ENCODE assay signal across 19 cellular contexts in genomic region chr2:226362991-226363390, GRCh38.
A peak's percentile ranks its signal among the peaks of the same experiment; 100 is the strongest.
DNase-seq lines count a peak whose midpoint lies in the region; ATAC-seq and TF ChIP-seq lines count a peak whose summit lies in the region.
"Had no signal": no experiment of that assay in that cellular context is flagged by ENCODE, and none has a peak within 500 bp of the region (broad histone marks: within the 10 kb centered on the region; RNA-seq: fewer than 3 reads in every experiment).

No MANE protein-coding gene starts in this region.

- DNase-seq in H4 (ENCODE audit: low spot score) (peak; percentile 68), T1000 (lab: John Stamatoyannopoulos, UW) (peak; percentile 8), fibroblast of lung (ENCODE audit: low read depth in 2 of 2) (peak; percentile 67 to 77), retinal pigment epithelial cell (ENCODE audit: low read depth) (peak; percentile 64), lower lobe of right lung (no peak)
- DNase-seq in activated effector memory CD4-positive, alpha-beta T cell treated with anti-CD3 and anti-CD28 coated beads, Interleukin-2, amount 50 U/mL, for 16 hours, result no peak
- DNase-seq: activated effector memory CD4-positive, alpha-beta T cell treated with Interleukin-2 at 50 U/mL for 16 hours; aorta; gastrocnemius medialis; mesendoderm; NCI-H187; NCI-H510A; right lobe of liver; stimulated activated CD4-positive, alpha-beta T cell treated with anti-CD3 and anti-CD28 coated beads, Interleukin-4, amount 100 ng/mL, for 1 hour; stimulated activated CD8-positive, alpha-beta memory T cell treated with anti-CD3 and anti-CD28 coated beads, Interleukin-4, amount 100 ng/mL, for 48 hours; SW 1271 had no signal

- TF ChIP-seq CTCF in fibroblast of lung (conservative IDR thresholded peaks at IDR 0.05 in 1 of 2, IDR thresholded peaks at IDR 0.05 in 1 of 2; ENCODE audit: low read depth in 1 of 2, low read length in 2 of 2) (no peak), retinal pigment epithelial cell (conservative IDR thresholded peaks at IDR 0.05; ENCODE audit: low read depth, low read length) (no peak), lower lobe of right lung (IDR thresholded peaks at IDR 0.05) (no peak)

- H3K36me3 ChIP-seq in fibroblast of lung (ENCODE audit: control insufficient read depth, insufficient read depth, low read length) (no peaks in the 10 kb centered on the region), lower lobe of right lung (no peaks in the 10 kb centered on the region)
- H3K36me3 ChIP-seq: gastrocnemius medialis, right lobe of liver had no signal

- no peaks in the 10 kb centered on the region for H3K27me3 ChIP-seq in fibroblast of lung (ENCODE audit: control insufficient read depth, insufficient read depth, low read length)
- H3K27me3 ChIP-seq in lower lobe of right lung (ENCODE audit: low read depth), result no peaks in the 10 kb centered on the region
- H3K27me3 ChIP-seq: gastrocnemius medialis, right lobe of liver had no signal

- ATAC-seq in GM18517 (IDR thresholded peaks at IDR 0.05; ENCODE audit: unreplicated experiment) (no peak), lower lobe of right lung (no peak), HG03354 (IDR thresholded peaks at IDR 0.05; ENCODE audit: poor library complexity, severe bottlenecking, unreplicated experiment) (no peak)
- ATAC-seq: gastrocnemius medialis, right lobe of liver had no signal

- no peak overlapping the region for H3K27ac ChIP-seq in fibroblast of lung (ENCODE audit: insufficient read depth, low read length)
- H3K27ac ChIP-seq in lower lobe of right lung, result no peak overlapping the region
- H3K27ac ChIP-seq: gastrocnemius medialis, right lobe of liver, VCaP had no signal

- intact Hi-C loops in lower lobe of right lung (cut with DNase I), result no loop called here

- H3K4me2 ChIP-seq in fibroblast of lung (ENCODE audit: extremely low read depth, insufficient read depth, low read length), result no peak overlapping the region

- no peak overlapping the region for H2AFZ ChIP-seq in fibroblast of lung (ENCODE audit: low read length)

- no peaks in the 10 kb centered on the region for H4K20me1 ChIP-seq in fibroblast of lung (ENCODE audit: control insufficient read depth, extremely low read depth, insufficient read depth, low read length)

- no peak overlapping the region for H3K9ac ChIP-seq in fibroblast of lung (ENCODE audit: insufficient read depth, low read length)

- no peaks in the 10 kb centered on the region for H3K9me3 ChIP-seq in fibroblast of lung (ENCODE audit: control insufficient read depth, insufficient read depth, low read depth, low read length)
- H3K9me3 ChIP-seq in lower lobe of right lung, result no peaks in the 10 kb centered on the region
- H3K9me3 ChIP-seq: gastrocnemius medialis, right lobe of liver had no signal

- no peak overlapping the region for H3K4me3 ChIP-seq in fibroblast of lung (replicated peaks in 1 of 4; ENCODE audit: control extremely low read depth in 1 of 4, insufficient read depth in 1 of 4, low read depth in 3 of 4, low read length in 4 of 4)
- H3K4me3 ChIP-seq in retinal pigment epithelial cell (ENCODE audit: low read length), result no peak overlapping the region
- H3K4me3 ChIP-seq in lower lobe of right lung, result no peak overlapping the region
- H3K4me3 ChIP-seq: gastrocnemius medialis, right lobe of liver had no signal

- peaks cover 4% of the 10 kb centered on the region for H3K4me1 ChIP-seq in fibroblast of lung (ENCODE audit: control insufficient read depth, extremely low read depth, insufficient read depth, low read length)
- H3K4me1 ChIP-seq in lower lobe of right lung, result no peaks in the 10 kb centered on the region
- H3K4me1 ChIP-seq: right lobe of liver had no signal

- H3K79me2 ChIP-seq in fibroblast of lung (ENCODE audit: control insufficient read depth, insufficient read depth, low read length), result no peaks in the 10 kb centered on the region

Comparison
In these comparisons a context has a peak if more than half of its experiments do, and no peak if none do; other contexts are left out.
1. DNase-seq: peak in H4 (single experiment), T1000 (single experiment), fibroblast of lung (2 of 2) and retinal pigment epithelial cell (single experiment); none in lower lobe of right lung (single experiment) and activated effector memory CD4-positive, alpha-beta T cell treated with anti-CD3 and anti-CD28 coated beads, Interleukin-2, amount 50 U/mL, for 16 hours (single experiment).